ENCODE assay signal across 9 cellular contexts in the genomic region with DNA sequence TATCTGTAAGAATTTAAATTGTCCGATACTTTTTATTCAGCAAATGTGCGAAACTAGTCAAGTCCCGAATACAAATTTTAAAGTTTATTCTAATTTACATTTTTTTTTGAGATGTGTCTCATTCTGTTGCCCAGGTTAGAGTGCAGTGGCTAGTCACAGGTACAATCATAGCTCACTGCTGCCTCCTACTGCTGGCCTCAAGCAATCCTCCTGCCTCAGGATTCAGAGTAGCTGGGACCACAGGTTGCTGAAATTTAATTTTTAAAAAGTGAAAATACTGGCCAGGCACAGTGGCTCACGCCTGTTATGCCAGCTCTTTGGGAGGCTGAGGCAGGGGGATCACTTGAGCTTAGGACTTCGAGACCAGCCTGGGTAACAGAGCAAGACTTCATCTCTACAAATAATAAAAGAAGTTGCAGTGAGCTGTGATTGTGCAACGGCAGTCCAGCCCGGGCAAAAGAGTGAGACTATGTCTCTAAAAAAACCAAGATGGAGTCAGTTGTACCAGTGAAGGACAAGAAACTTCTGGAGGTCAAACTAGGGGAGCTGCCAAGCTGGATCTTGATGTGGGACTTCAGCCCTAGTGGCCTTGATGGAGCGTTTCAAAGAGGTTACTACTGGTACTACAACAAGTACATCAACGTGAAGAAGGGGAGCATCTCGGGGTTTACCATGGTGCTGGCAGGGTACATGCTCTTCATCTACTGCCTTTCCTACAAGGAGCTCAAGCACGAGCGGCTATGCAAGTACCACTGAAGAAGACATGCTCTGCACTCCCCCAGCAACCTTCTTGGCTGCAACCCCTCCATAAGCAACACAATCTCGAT. TPM values are rescaled to one million over a fixed set of nuclear protein-coding genes. Genes with fewer than 3 reads are reported as not detected.
DNase-seq lines count a peak whose midpoint lies in the region; TF ChIP-seq lines count a peak whose summit lies in the region.
"Had no signal": no experiment of that assay in that cellular context is flagged by ENCODE, and none has a peak within 500 bp of the region (broad histone marks: within the 10 kb centered on the region; RNA-seq: fewer than 3 reads in every experiment).

No MANE protein-coding gene starts in this region.

- peaks cover 5% of the 10 kb centered on the region for H3K36me3 Mint-ChIP-seq in glutamatergic neuron (ENCODE audit: unreplicated experiment)

- H3K9me3 Mint-ChIP-seq in glutamatergic neuron (ENCODE audit: unreplicated experiment) = peaks cover 4% of the 10 kb centered on the region

- TF ChIP-seq CTCF in NB4 (IDR thresholded peaks at IDR 0.05; ENCODE audit: low read depth, low read length) (peak; percentile 69), glutamatergic neuron (IDR thresholded peaks at IDR 0.05; ENCODE audit: partially characterized antibody, unreplicated experiment) (peak; percentile 42)

- H3K4me3 Mint-ChIP-seq in glutamatergic neuron (ENCODE audit: unreplicated experiment) = no peak overlapping the region

- no peak overlapping the region for H3K4me3 ChIP-seq in NB4 (ENCODE audit: low read depth, low read length)

- no peak overlapping the region for H3K27ac Mint-ChIP-seq in glutamatergic neuron (ENCODE audit: unreplicated experiment)

- DNase-seq in Daoy (ENCODE audit: low read depth) = peak; percentile 46
- DNase-seq in NB4 (ENCODE audit: low read depth) = peak; percentile 69
- peak; percentile 42 for DNase-seq in activated T-cell treated with anti-CD3 and anti-CD28 coated beads for 48 hours (ENCODE audit: low read depth)
- no peak for DNase-seq in glutamatergic neuron
- peak in 2 of 3 donors; percentile 12 to 38 for DNase-seq in stimulated activated CD4-positive, alpha-beta T cell treated with anti-CD3 and anti-CD28 coated beads, TNF-alpha, amount 100 ng/mL, for 48 hours (ENCODE audit: low read depth in 3 of 3)
- DNase-seq in mucosa of gallbladder (ENCODE audit: low spot score) = no peak
- DNase-seq in mesenteric fat pad (ENCODE audit: low spot score) = no peak
- DNase-seq in HK-2 (ENCODE audit: unreplicated experiment) = no peak
- DNase-seq: left cardiac atrium had no signal

- H3K4me1 Mint-ChIP-seq in glutamatergic neuron (ENCODE audit: low read depth, unreplicated experiment) = peaks cover 7% of the 10 kb centered on the region

- no peak for TF ChIP-seq POLR2A in NB4 (IDR thresholded peaks at IDR 0.05; ENCODE audit: extremely low read depth, insufficient read length)

- no peaks in the 10 kb centered on the region for H3K27me3 Mint-ChIP-seq in glutamatergic neuron (ENCODE audit: unreplicated experiment)

RNA-seq across cellular contexts. Expression of gene POLG2, which starts 5.6 kb away (rescaled TPM):
- 8.3 and 11.6 TPM in 2 replicates for total RNA-seq in Daoy (2014; rRNA removed; shearing (Covaris generic))
- total RNA-seq in glutamatergic neuron (ENCODE audit: unreplicated experiment) = 25.7 TPM
- 16.9 TPM for total RNA-seq in mucosa of gallbladder
- total RNA-seq in mesenteric fat pad = 11.6 TPM

RNA-seq across cellular contexts. Expression of gene DDX5, which starts 14.8 kb away (rescaled TPM):
- total RNA-seq in Daoy (2014; rRNA removed; shearing (Covaris generic)) = 274 and 287 TPM in 2 replicates
- total RNA-seq in glutamatergic neuron (ENCODE audit: unreplicated experiment) = 1,273 TPM
- 815 TPM for total RNA-seq in mucosa of gallbladder
- 902 TPM for total RNA-seq in mesenteric fat pad

RNA-seq across cellular contexts. Expression of gene CEP95, which starts 15.5 kb away (rescaled TPM):
- 25.2 and 35.7 TPM in 2 replicates for total RNA-seq in Daoy (2014; rRNA removed; shearing (Covaris generic))
- total RNA-seq in glutamatergic neuron (ENCODE audit: unreplicated experiment) (120 TPM), mucosa of gallbladder (29.7 TPM), mesenteric fat pad (26.8 TPM)

RNA-seq across cellular contexts. Expression of gene MILR1, which starts 42.3 kb away (rescaled TPM):
- total RNA-seq in Daoy (2014; rRNA removed; shearing (Covaris generic)) = 5.1 and 11.0 TPM in 2 replicates
- total RNA-seq in glutamatergic neuron (ENCODE audit: unreplicated experiment) (not detected), mucosa of gallbladder (8.3 TPM), mesenteric fat pad (15.5 TPM)

Comparison
In these comparisons a context has a peak if more than half of its experiments do, and no peak if none do; other contexts are left out.
1. DNase-seq: peak in Daoy (single experiment), NB4 (single experiment), activated T-cell treated with anti-CD3 and anti-CD28 coated beads for 48 hours (single experiment) and stimulated activated CD4-positive, alpha-beta T cell treated with anti-CD3 and anti-CD28 coated beads, TNF-alpha, amount 100 ng/mL, for 48 hours (2 of 3); none in glutamatergic neuron (single experiment), mucosa of gallbladder (single experiment), mesenteric fat pad (single experiment) and HK-2 (single experiment).